ENCODE assay signal across 8 cellular contexts in genomic region chr2:168192839-168193616, GRCh38. TPM values are rescaled to one million over a fixed set of nuclear protein-coding genes. Genes with fewer than 3 reads are reported as not detected.
DNase-seq lines count a peak whose midpoint lies in the region; ATAC-seq lines count a peak whose summit lies in the region.

No MANE protein-coding gene starts in this region.

- peaks cover 74% of the 10 kb centered on the region for H3K4me1 Mint-ChIP-seq in activated T-helper 2 cell treated with anti-CD3 and anti-CD28 coated beads, Interferon-gamma antibody, Interleukin-2, Interleukin-4, amounts not matched to agents 10 μg/mL and 5 μg/mL and 100 μg/mL, durations not matched to agents 14 hours and 24 hours and 36 hours (ENCODE audit: low read depth)
- peaks cover 25 to 41% (median 31%) of the 10 kb centered on the region in 3 donors for H3K4me1 Mint-ChIP-seq in naive B cell

- H3K27me3 Mint-ChIP-seq in activated T-helper 2 cell treated with anti-CD3 and anti-CD28 coated beads, Interferon-gamma antibody, Interleukin-2, Interleukin-4, amounts not matched to agents 10 μg/mL and 5 μg/mL and 100 μg/mL, durations not matched to agents 14 hours and 24 hours and 36 hours (ENCODE audit: low read depth), result no peaks in the 10 kb centered on the region
- H3K27me3 Mint-ChIP-seq in naive B cell, result no peaks in the 10 kb centered on the region

- peak overlapping the region; percentile 38 for H3K4me3 Mint-ChIP-seq in activated T-helper 2 cell treated with anti-CD3 and anti-CD28 coated beads, Interferon-gamma antibody, Interleukin-2, Interleukin-4, amounts not matched to agents 10 μg/mL and 5 μg/mL and 100 μg/mL, durations not matched to agents 14 hours and 24 hours and 36 hours (ENCODE audit: low read depth)
- H3K4me3 Mint-ChIP-seq in naive B cell, result peak overlapping the region in 6 of 8 donors; percentile 51 to 81 (median 70)

- H3K36me3 Mint-ChIP-seq in activated T-helper 2 cell treated with anti-CD3 and anti-CD28 coated beads, Interferon-gamma antibody, Interleukin-2, Interleukin-4, amounts not matched to agents 10 μg/mL and 5 μg/mL and 100 μg/mL, durations not matched to agents 14 hours and 24 hours and 36 hours (ENCODE audit: low read depth), result peaks cover 14% of the 10 kb centered on the region
- H3K36me3 Mint-ChIP-seq in naive B cell, result no peaks in the 10 kb centered on the region

- no peaks in the 10 kb centered on the region for H3K9me3 Mint-ChIP-seq in activated T-helper 2 cell treated with anti-CD3 and anti-CD28 coated beads, Interferon-gamma antibody, Interleukin-2, Interleukin-4, amounts not matched to agents 10 μg/mL and 5 μg/mL and 100 μg/mL, durations not matched to agents 14 hours and 24 hours and 36 hours
- no peaks in the 10 kb centered on the region for H3K9me3 Mint-ChIP-seq in naive B cell

- H3K27ac Mint-ChIP-seq in activated T-helper 2 cell treated with anti-CD3 and anti-CD28 coated beads, Interferon-gamma antibody, Interleukin-2, Interleukin-4, amounts not matched to agents 10 μg/mL and 5 μg/mL and 100 μg/mL, durations not matched to agents 14 hours and 24 hours and 36 hours, result peak overlapping the region; percentile 65
- H3K27ac Mint-ChIP-seq in naive B cell, result peak overlapping the region in 5 of 6 donors; percentile 2 to 74 (median 6)

- intact Hi-C loops in activated T-helper 2 cell treated with anti-CD3 and anti-CD28 coated beads, Interferon-gamma antibody, Interleukin-2, Interleukin-4, amounts not matched to agents 10 μg/mL and 5 μg/mL and 100 μg/mL, durations not matched to agents 14 hours and 24 hours and 36 hours (cut with micrococcal nuclease), result loop anchor here (1.0 kb wide), 1 partner anchor 8 kb away; no protein-coding TSS in a partner anchor

- DNase-seq in EL (peak; percentile 36), NCI-H2107 treated with DMSO at 0.1 percent for 48 hours (lab: John Stamatoyannopoulos, UW; ENCODE audit: unreplicated experiment) (peak; percentile 72), naive B cell (peak; percentile 46), cerebellar cortex (ENCODE audit: low spot score) (no peak)
- DNase-seq in activated T-helper 2 cell treated with anti-CD3 and anti-CD28 coated beads, Interferon-gamma antibody, Interleukin-2, Interleukin-4, amounts not matched to agents 10 μg/mL and 5 μg/mL and 100 μg/mL, durations not matched to agents 14 hours and 24 hours and 36 hours (ENCODE audit: low spot score), result no peak

- ATAC-seq in naive B cell (ENCODE audit: low read depth in 2 of 2) (peak; percentile 88 to 91), HG03354 (IDR thresholded peaks at IDR 0.05; ENCODE audit: poor library complexity, severe bottlenecking, unreplicated experiment) (no peak), HG02840 (IDR thresholded peaks at IDR 0.05; ENCODE audit: low FRiP score, unreplicated experiment) (no peak), GM21737 (IDR thresholded peaks at IDR 0.05; ENCODE audit: unreplicated experiment) (no peak)

RNA-seq across cellular contexts. Expression of gene STK39, which starts 54.4 kb away (rescaled TPM):
- total RNA-seq in activated T-helper 2 cell treated with anti-CD3 and anti-CD28 coated beads, Interferon-gamma antibody, Interleukin-2, Interleukin-4, amounts not matched to agents 10 μg/mL and 5 μg/mL and 100 μg/mL, durations not matched to agents 14 hours and 24 hours and 36 hours, result 46.0 and 46.3 TPM in 2 replicates
- polyA plus RNA-seq in naive B cell (ENCODE audit: low read depth in 6 of 6), result 1 to 10 TPM; 1.3 to 2.9 (median 1.5) TPM

Comparison
In these comparisons a context has a peak if more than half of its experiments do, and no peak if none do; other contexts are left out.
1. DNase-seq: peak in EL (single experiment), NCI-H2107 treated with DMSO at 0.1 percent for 48 hours (single experiment) and naive B cell (single experiment); none in activated T-helper 2 cell treated with anti-CD3 and anti-CD28 coated beads, Interferon-gamma antibody, Interleukin-2, Interleukin-4, amounts not matched to agents 10 μg/mL and 5 μg/mL and 100 μg/mL, durations not matched to agents 14 hours and 24 hours and 36 hours (single experiment) and cerebellar cortex (single experiment).
2. ATAC-seq: peak in naive B cell (2 of 2); none in HG03354 (single experiment), HG02840 (single experiment) and GM21737 (single experiment).